1 cellular context compared by ENCODE assay signal in genomic region chr11:64643258-64643881, GRCh38.
TF ChIP-seq lines count a peak whose summit lies in the region.

No MANE protein-coding gene starts in this region.

TF ChIP-seq in K562, 482 proteins besides CTCF, POLR2A, EP300 and RAD21:
- TF ChIP-seq, protein P1, sequence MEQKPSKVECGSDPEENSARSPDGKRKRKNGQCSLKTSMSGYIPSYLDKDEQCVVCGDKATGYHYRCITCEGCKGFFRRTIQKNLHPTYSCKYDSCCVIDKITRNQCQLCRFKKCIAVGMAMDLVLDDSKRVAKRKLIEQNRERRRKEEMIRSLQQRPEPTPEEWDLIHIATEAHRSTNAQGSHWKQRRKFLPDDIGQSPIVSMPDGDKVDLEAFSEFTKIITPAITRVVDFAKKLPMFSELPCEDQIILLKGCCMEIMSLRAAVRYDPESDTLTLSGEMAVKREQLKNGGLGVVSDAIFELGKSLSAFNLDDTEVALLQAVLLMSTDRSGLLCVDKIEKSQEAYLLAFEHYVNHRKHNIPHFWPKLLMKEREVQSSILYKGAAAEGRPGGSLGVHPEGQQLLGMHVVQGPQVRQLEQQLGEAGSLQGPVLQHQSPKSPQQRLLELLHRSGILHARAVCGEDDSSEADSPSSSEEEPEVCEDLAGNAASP (IDR thresholded peaks at IDR 0.05), result no peak
- TF ChIP-seq ZNF263 (CRISPR knock-in tag; IDR thresholded peaks at IDR 0.05; ENCODE audit: borderline replicate concordance), result peak; percentile 49; the same call in 1 of the 2 replicates
- TF ChIP-seq ZBTB40 (IDR thresholded peaks at IDR 0.05), result no peak
- TF ChIP-seq ZBTB40 (CRISPR knock-in tag; IDR thresholded peaks at IDR 0.05), result no peak
- TF ChIP-seq NR2C2 (CRISPR knock-in tag; IDR thresholded peaks at IDR 0.05), result no peak
- TF ChIP-seq NR2C2 (tag; IDR thresholded peaks at IDR 0.05), result no peak
- no peak for TF ChIP-seq ZNF583 (CRISPR knock-in tag; IDR thresholded peaks at IDR 0.05)
- TF ChIP-seq, protein P2, sequence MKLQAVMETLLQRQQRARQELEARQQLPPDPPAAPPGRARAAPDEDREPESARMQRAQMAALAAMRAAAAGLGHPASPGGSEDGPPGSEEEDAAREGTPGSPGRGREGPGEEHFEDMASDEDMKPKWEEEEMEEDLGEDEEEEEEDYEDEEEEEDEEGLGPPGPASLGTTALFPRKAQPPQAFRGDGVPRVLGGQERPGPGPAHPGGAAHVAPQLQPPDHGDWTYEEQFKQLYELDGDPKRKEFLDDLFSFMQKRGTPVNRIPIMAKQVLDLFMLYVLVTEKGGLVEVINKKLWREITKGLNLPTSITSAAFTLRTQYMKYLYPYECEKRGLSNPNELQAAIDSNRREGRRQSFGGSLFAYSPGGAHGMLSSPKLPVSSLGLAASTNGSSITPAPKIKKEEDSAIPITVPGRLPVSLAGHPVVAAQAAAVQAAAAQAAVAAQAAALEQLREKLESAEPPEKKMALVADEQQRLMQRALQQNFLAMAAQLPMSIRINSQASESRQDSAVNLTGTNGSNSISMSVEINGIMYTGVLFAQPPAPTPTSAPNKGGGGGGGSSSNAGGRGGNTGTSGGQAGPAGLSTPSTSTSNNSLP (IDR thresholded peaks at IDR 0.05; ENCODE audit: borderline replicate concordance, low read depth, low read length), result no peak
- TF ChIP-seq GTF3C2 (IDR thresholded peaks at IDR 0.05; ENCODE audit: borderline replicate concordance, extremely low read depth, insufficient read length), result no peak
- 0 out of 2 replicates have a peak, but pooled peaks have one; percentile 16 for TF ChIP-seq VEZF1 (CRISPR knock-in tag; IDR thresholded peaks at IDR 0.05)
TF ChIP-seq in K562: peak in this region for 2.
